Comparison of ENCODE assay signal across 28 cellular contexts in the genomic region with DNA sequence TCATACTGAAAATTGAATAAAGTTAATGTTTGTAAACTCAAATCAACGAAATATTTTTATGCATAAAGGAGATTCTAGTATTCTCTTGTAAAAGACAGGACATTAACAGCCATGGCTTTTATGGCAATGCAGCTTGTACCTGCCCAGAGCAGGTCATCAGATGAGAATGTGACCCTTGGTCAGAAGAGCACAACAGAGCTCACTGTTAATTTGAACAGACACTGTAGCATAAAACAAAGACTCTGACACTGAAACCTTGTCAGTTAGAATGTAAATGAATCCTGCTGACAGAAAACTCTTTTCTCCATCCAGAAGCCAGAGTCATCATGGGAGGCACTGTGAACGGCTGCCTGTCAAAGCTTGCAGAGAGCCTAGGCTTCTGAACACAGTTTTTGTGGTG.
"Had no signal": no experiment of that assay in that cellular context is flagged by ENCODE, and none has a peak within 500 bp of the region (broad histone marks: within the 10 kb centered on the region; RNA-seq: fewer than 3 reads in every experiment).

No MANE protein-coding gene starts in this region.

- H3K27me3 Mint-ChIP-seq: progenitor cell of endocrine pancreas had no signal

- H3K9me3 Mint-ChIP-seq: memory B cell, natural killer cell had no signal

- H3K4me1 Mint-ChIP-seq: memory B cell, natural killer cell had no signal

- ATAC-seq: foreskin keratinocyte, gastroesophageal sphincter, heart left ventricle, left ventricle myocardium superior, lower lobe of right lung, natural killer cell, pancreas, sciatic nerve had no signal

- DNase-seq: dermis blood vessel endothelial cell; effector memory CD4-positive, alpha-beta T cell; foreskin keratinocyte; heart left ventricle; hippocampal formation; left cardiac atrium; left ventricle myocardium superior; lower lobe of right lung; natural killer cell; pancreas; stimulated activated CD4-positive, alpha-beta T cell treated with anti-CD3 and anti-CD28 coated beads, Interleukin-12 subunit alpha, Interleukin-12 subunit beta, amount 100 ng/mL, for 4 hours; stimulated activated CD4-positive, alpha-beta T cell treated with anti-CD3 and anti-CD28 coated beads, Interleukin-1b, Interleukin-23, amount 100 ng/mL, for 48 hours; stimulated activated CD4-positive, alpha-beta T cell treated with anti-CD3 and anti-CD28 coated beads, Interleukin-4, amount 100 ng/mL, for 1 hour; stimulated activated CD8-positive, alpha-beta memory T cell treated with anti-CD3 and anti-CD28 coated beads, Interleukin-4, amount 100 ng/mL, for 48 hours; stimulated activated naive CD4-positive, alpha-beta T cell; stomach; testis; tibial artery; upper lobe of left lung had no signal

- H3K4me2 ChIP-seq: smooth muscle cell had no signal

- H3K27ac Mint-ChIP-seq: memory B cell, natural killer cell, progenitor cell of endocrine pancreas had no signal

- H3K27ac ChIP-seq: coronary artery, esophagus muscularis mucosa, foreskin keratinocyte, gastroesophageal sphincter, heart left ventricle, lower lobe of right lung, neutrophil, pancreas, right atrium auricular region, stomach, testis, tibial artery, upper lobe of left lung had no signal

- H3K4me3 ChIP-seq: coronary artery, esophagus muscularis mucosa, gastroesophageal sphincter, heart left ventricle, lower lobe of right lung, pancreas, right atrium auricular region, smooth muscle cell, stomach, testis, tibial artery, upper lobe of left lung had no signal

- H3K27me3 ChIP-seq: esophagus muscularis mucosa, foreskin keratinocyte, gastroesophageal sphincter, heart left ventricle, neutrophil, pancreas, right atrium auricular region, stomach, testis, tibial artery, upper lobe of left lung had no signal

- H3K9me3 ChIP-seq: esophagus muscularis mucosa, gastroesophageal sphincter, lower lobe of right lung, neutrophil, testis, upper lobe of left lung had no signal

- H3K4me3 Mint-ChIP-seq: memory B cell, natural killer cell had no signal

- H3K36me3 ChIP-seq: esophagus muscularis mucosa, gastroesophageal sphincter, heart left ventricle, lower lobe of right lung, neutrophil, pancreas, right atrium auricular region, stomach, tibial artery, upper lobe of left lung had no signal

- H3K36me3 Mint-ChIP-seq: memory B cell had no signal

- H3K4me1 ChIP-seq: esophagus muscularis mucosa, foreskin keratinocyte, heart left ventricle, lower lobe of right lung, pancreas, right atrium auricular region, stomach, testis, upper lobe of left lung had no signal
